9 cellular contexts compared by ENCODE assay signal in the genomic region with DNA sequence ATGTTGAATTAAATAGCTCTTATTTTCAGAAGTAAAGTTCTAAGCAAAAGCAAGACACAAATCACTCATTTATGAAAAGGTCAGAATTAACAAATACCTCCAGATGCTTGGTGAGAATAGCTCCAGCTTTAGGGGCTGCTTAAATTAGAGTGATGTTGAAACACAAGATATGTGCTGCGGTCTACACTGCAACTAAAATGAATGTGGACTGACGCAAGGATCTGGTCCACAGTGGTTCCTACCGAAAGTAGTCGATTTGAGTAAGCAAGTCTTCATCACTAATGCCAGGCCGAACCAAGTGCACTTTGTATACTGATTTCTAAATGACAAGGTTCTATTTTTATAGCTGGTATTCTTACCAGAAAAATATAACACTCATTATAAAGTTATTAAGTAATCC.
A peak's percentile ranks its signal among the peaks of the same experiment; 100 is the strongest.
DNase-seq lines count a peak whose midpoint lies in the region; ATAC-seq lines count a peak whose summit lies in the region.
"Had no signal": no experiment of that assay in that cellular context is flagged by ENCODE, and none has a peak within 500 bp of the region (broad histone marks: within the 10 kb centered on the region; RNA-seq: fewer than 3 reads in every experiment).

No MANE protein-coding gene starts in this region.

- H3K27ac ChIP-seq in substantia nigra (ENCODE audit: low read depth, low read length, poor library complexity, severe bottlenecking): no peak overlapping the region
- H3K27ac ChIP-seq: parathyroid adenoma had no signal

- DNase-seq in amniotic epithelial cell (ENCODE audit: low read depth): peak; percentile 29
- no peak for DNase-seq in GF-D8 (lab: John Stamatoyannopoulos, UW)
- DNase-seq in epidermal melanocyte (ENCODE audit: insufficient read length, low spot score): no peak
- DNase-seq in substantia nigra (lab: John Stamatoyannopoulos, UW): no peak
- no peak for DNase-seq in KG1 (lab: John Stamatoyannopoulos, UW)

- ATAC-seq in GM18520 (IDR thresholded peaks at IDR 0.05; ENCODE audit: unreplicated experiment) (peak; percentile 65), GM21515 (IDR thresholded peaks at IDR 0.05; ENCODE audit: unreplicated experiment) (peak; percentile 80), HG03280 (IDR thresholded peaks at IDR 0.05; ENCODE audit: unreplicated experiment) (peak; percentile 76)
